ENCODE assay signal across 13 cellular contexts in genomic region chr15:70318996-70319465, GRCh38.
DNase-seq lines count a peak whose midpoint lies in the region; ATAC-seq and TF ChIP-seq lines count a peak whose summit lies in the region.
"Had no signal": no experiment of that assay in that cellular context is flagged by ENCODE, and none has a peak within 500 bp of the region (broad histone marks: within the 10 kb centered on the region; RNA-seq: fewer than 3 reads in every experiment).

No MANE protein-coding gene starts in this region.

- no peak for TF ChIP-seq CTCF in colonic mucosa (IDR thresholded peaks at IDR 0.05)

- peak; percentile 11 for DNase-seq in astrocyte of the hippocampus (ENCODE audit: low read depth, low spot score)
- DNase-seq in colonic mucosa: no peak
- no peak for DNase-seq in midbrain (lab: John Stamatoyannopoulos, UW)
- no peak for DNase-seq in T-helper 1 cell
- DNase-seq in activated effector memory CD4-positive, alpha-beta T cell treated with anti-CD3 and anti-CD28 coated beads, Interleukin-2, amount 50 U/mL, for 16 hours: no peak
- DNase-seq: activated CD4-positive, alpha-beta T cell treated with anti-CD3 and anti-CD28 coated beads for 36 hours; caudate nucleus; NCI-H1092 treated with DMSO at 0.1 percent for 48 hours; stimulated activated CD4-positive, alpha-beta T cell treated with anti-CD3 and anti-CD28 coated beads, Interleukin-2, amount 100 ng/mL, for 48 hours had no signal

- H3K36me3 ChIP-seq in skeletal muscle tissue (ENCODE audit: control insufficient read depth in 3 of 3, insufficient read depth in 3 of 3, low read length in 3 of 3) (no peaks in the 10 kb centered on the region), colonic mucosa (no peaks in the 10 kb centered on the region)

- H3K27ac ChIP-seq in skeletal muscle tissue (ENCODE audit: low read depth, low read length): peak overlapping the region; percentile 10
- no peak overlapping the region for H3K27ac ChIP-seq in colonic mucosa

- peaks cover 0 to 2% (median 0%) of the 10 kb centered on the region in 3 donors for H3K27me3 ChIP-seq in skeletal muscle tissue (ENCODE audit: control insufficient read depth in 3 of 3, insufficient read depth in 3 of 3, low read length in 3 of 3)
- no peaks in the 10 kb centered on the region for H3K27me3 ChIP-seq in colonic mucosa

- ATAC-seq in GM19043 (IDR thresholded peaks at IDR 0.05; ENCODE audit: low read depth, unreplicated experiment): peak; percentile 26
- ATAC-seq in HG03103 (IDR thresholded peaks at IDR 0.05; ENCODE audit: low read depth, unreplicated experiment): peak; percentile 27
- ATAC-seq: activated CD4-positive, alpha-beta T cell treated with anti-CD3 and anti-CD28 coated beads for 36 hours; left lobe of liver had no signal

- no peak overlapping the region for H3K4me3 ChIP-seq in skeletal muscle tissue (ENCODE audit: low read length in 3 of 3)
- no peak overlapping the region for H3K4me3 ChIP-seq in colonic mucosa

- H3K9me3 ChIP-seq in skeletal muscle tissue (ENCODE audit: control insufficient read depth in 3 of 3, low read length in 3 of 3) (no peaks in the 10 kb centered on the region), colonic mucosa (no peaks in the 10 kb centered on the region)

- peaks cover 12 to 35% (median 21%) of the 10 kb centered on the region in 3 donors for H3K4me1 ChIP-seq in skeletal muscle tissue (ENCODE audit: control insufficient read depth in 3 of 3, insufficient read depth in 3 of 3, low read length in 3 of 3)
- H3K4me1 ChIP-seq in colonic mucosa: no peaks in the 10 kb centered on the region

- intact Hi-C loops in colonic mucosa (cut with DNase I): no loop called here

- H3K9ac ChIP-seq in skeletal muscle tissue (ENCODE audit: low read depth in 1 of 3, low read length in 3 of 3): no peak overlapping the region
- no peak overlapping the region for H3K9ac ChIP-seq in colonic mucosa (ENCODE audit: low read depth in 2 of 2, low read length in 2 of 2)
